ENCODE assay signal across 22 cellular contexts in the genomic region with DNA sequence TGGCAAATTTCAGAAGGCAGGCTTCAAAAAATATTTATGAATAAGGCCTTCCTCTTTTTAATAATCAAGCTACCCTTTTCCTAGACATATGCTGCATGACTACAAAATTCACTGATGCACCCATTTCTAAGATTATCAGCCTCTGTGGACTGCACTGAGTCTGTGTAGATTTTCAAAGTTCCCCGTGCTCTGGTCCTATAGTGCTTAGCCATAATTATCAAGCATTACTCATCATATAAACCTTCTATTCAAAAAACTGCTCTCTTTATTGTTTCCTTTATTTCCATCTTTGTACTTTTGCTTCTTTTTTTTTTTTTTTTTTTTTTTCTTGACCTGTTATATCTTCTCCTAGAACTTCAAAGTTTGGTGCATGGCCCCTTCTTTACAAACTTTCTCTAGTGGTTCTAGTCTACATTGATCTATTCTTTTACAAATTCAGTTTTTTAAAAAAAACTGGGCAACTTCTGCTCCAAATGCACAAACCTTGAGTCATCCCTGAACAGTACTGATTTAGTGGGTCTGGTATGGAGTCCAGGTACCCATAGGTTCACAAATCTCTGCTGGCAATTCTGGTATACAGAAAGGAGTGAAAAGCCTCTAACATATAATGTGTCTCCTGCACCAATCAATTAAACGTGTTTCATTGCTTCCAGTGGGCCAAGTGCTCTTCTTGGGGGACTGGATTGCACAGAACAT.
DNase-seq lines count a peak whose midpoint lies in the region; ATAC-seq, FAIRE-seq and TF ChIP-seq lines count a peak whose summit lies in the region.
"Had no signal": no experiment of that assay in that cellular context is flagged by ENCODE, and none has a peak within 500 bp of the region (broad histone marks: within the 10 kb centered on the region; RNA-seq: fewer than 3 reads in every experiment).

No MANE protein-coding gene starts in this region.

- CTCF ChIA-PET in PC-3 (lab: Charles Lee) = no interaction called here

- H3K27ac ChIP-seq in PC-3 (ENCODE audit: low read length) (no peak overlapping the region), hepatocyte (peak overlapping the region; percentile 69)
- H3K27ac ChIP-seq: A549; BLaER1 treated with 17β-estradiol and CSF1 and Interleukin-3, amounts not matched to agents 10 nM and 100 nM had no signal

- H3K9me2 ChIP-seq in PC-3 (replicated peaks; ENCODE audit: low read length) (no peaks in the 10 kb centered on the region), hepatocyte (replicated peaks; ENCODE audit: insufficient read depth) (no peaks in the 10 kb centered on the region)

- no peaks in the 10 kb centered on the region for H3K79me2 ChIP-seq in PC-3 (ENCODE audit: low read length)
- H3K79me2 ChIP-seq in hepatocyte = no peaks in the 10 kb centered on the region

- 76% methylated on average over 2 of the region's 2 CpGs for WGBS in hepatocyte (ENCODE audit: low lambda C conversion rate, missing lambda C conversion rate)

- DNase-seq in H54 (ENCODE audit: insufficient read length, low spot score) (no peak), PC-3 (peak; percentile 41), hepatocyte (ENCODE audit: low spot score) (no peak), NCI-H510A treated with DMSO at 0.1 percent for 48 hours (lab: John Stamatoyannopoulos, UW) (no peak)
- no peak for DNase-seq in stimulated activated CD4-positive, alpha-beta T cell treated with anti-CD3 and anti-CD28 coated beads, Interleukin-2, amount 100 ng/mL, for 24 hours
- DNase-seq: 8988T; ACHN; AML-193; BE2C; CD4-positive, alpha-beta T cell; CD8-positive, alpha-beta memory T cell; DMS 273 treated with DMSO at 0.1 percent for 48 hours; DMS79; GOT3; H7 had no signal

- no peak for TF ChIP-seq POLR2A in H54 (IDR thresholded peaks at IDR 0.05; ENCODE audit: low read depth, low read length)

- H3K9ac ChIP-seq in PC-3 (ENCODE audit: low read length) = no peak overlapping the region
- H3K9ac ChIP-seq: BLaER1 treated with 17β-estradiol and CSF1 and Interleukin-3, amounts not matched to agents 10 nM and 100 nM had no signal

- intact Hi-C loops in PC-3 (cut with micrococcal nuclease) = no loop called here

- H3F3A ChIP-seq in PC-3 (ENCODE audit: low read length, unreplicated experiment) = no peaks in the 10 kb centered on the region

- no peaks in the 10 kb centered on the region for H4K20me1 ChIP-seq in PC-3 (ENCODE audit: low read length)
- H4K20me1 ChIP-seq in hepatocyte (ENCODE audit: insufficient read depth, poor library complexity, severe bottlenecking) = no peaks in the 10 kb centered on the region
- H4K20me1 ChIP-seq: BLaER1 treated with 17β-estradiol and CSF1 and Interleukin-3, amounts not matched to agents 10 nM and 100 nM had no signal

- H3K36me3 ChIP-seq in PC-3 (ENCODE audit: low read depth, low read length) (no peaks in the 10 kb centered on the region), hepatocyte (replicated peaks; ENCODE audit: insufficient read depth, low read depth) (no peaks in the 10 kb centered on the region)
- H3K36me3 ChIP-seq: BE2C; BLaER1 treated with 17β-estradiol and CSF1 and Interleukin-3, amounts not matched to agents 10 nM and 100 nM had no signal

- peaks cover 6% of the 10 kb centered on the region for H3K4me1 ChIP-seq in PC-3 (ENCODE audit: insufficient read depth, low read length)
- H3K4me1 ChIP-seq in hepatocyte (ENCODE audit: insufficient read depth) = peaks cover 3% of the 10 kb centered on the region
- H3K4me1 ChIP-seq: A549; BE2C; BLaER1 treated with 17β-estradiol and CSF1 and Interleukin-3, amounts not matched to agents 10 nM and 100 nM had no signal

- H3K9me3 ChIP-seq in PC-3 (ENCODE audit: low read length) = no peaks in the 10 kb centered on the region
- H3K9me3 ChIP-seq in hepatocyte (ENCODE audit: low read depth) = no peaks in the 10 kb centered on the region
- H3K9me3 ChIP-seq: A549; BE2C; BLaER1 treated with 17β-estradiol and CSF1 and Interleukin-3, amounts not matched to agents 10 nM and 100 nM had no signal

- no TSS peak for BruUV-seq in PC-3 (replicated peaks; lab: Mats Ljungman, UMichigan)

- peak; percentile 84 for ATAC-seq in PC-3
- ATAC-seq in HG02938 (IDR thresholded peaks at IDR 0.05; ENCODE audit: unreplicated experiment) = no peak
- ATAC-seq: A549, HCT116 had no signal

- H3K27me3 ChIP-seq in PC-3 (ENCODE audit: low read length) (no peaks in the 10 kb centered on the region), hepatocyte (no peaks in the 10 kb centered on the region)
- H3K27me3 ChIP-seq: BE2C; BLaER1 treated with 17β-estradiol and CSF1 and Interleukin-3, amounts not matched to agents 10 nM and 100 nM had no signal

- H3K4me2 ChIP-seq in PC-3 (ENCODE audit: low read length) (no peak overlapping the region), hepatocyte (no peak overlapping the region)
- H3K4me2 ChIP-seq: A549; BLaER1 treated with 17β-estradiol and CSF1 and Interleukin-3, amounts not matched to agents 10 nM and 100 nM had no signal

- no peak overlapping the region for H3K4me3 ChIP-seq in PC-3 (ENCODE audit: low read length)
- no peak overlapping the region for H3K4me3 ChIP-seq in hepatocyte
- H3K4me3 ChIP-seq: A549; BLaER1 treated with 17β-estradiol and CSF1 and Interleukin-3, amounts not matched to agents 10 nM and 100 nM had no signal

- TF ChIP-seq CTCF in PC-3 (conservative IDR thresholded peaks at IDR 0.05; ENCODE audit: low read depth, low read length) (no peak), hepatocyte (IDR thresholded peaks at IDR 0.05; ENCODE audit: poor library complexity) (no peak)

- FAIRE-seq in H54 (lab: Jason Lieb, UNC) = peak; percentile 6
- FAIRE-seq: A549, D721Med, G401.6, GM12892 had no signal

- H2AFZ ChIP-seq in PC-3 (ENCODE audit: low read length) = no peak overlapping the region
- H2AFZ ChIP-seq in hepatocyte = peak overlapping the region; percentile 34

- POLR2A ChIA-PET in PC-3 (lab: Charles Lee; ENCODE audit: unreplicated experiment) = no interaction called here
